1 cellular context compared by ENCODE assay signal in genomic region chr12:133080619-133081407, GRCh38.
TF ChIP-seq lines count a peak whose summit lies in the region.

Gene ZNF140, plus strand, starts transcription at chr12:133080923. Its CDS starts 398 bp downstream, at chr12:133081321.

TF ChIP-seq in HEK293, 187 proteins besides CTCF, POLR2A, EP300 and RAD21 (continued from another document and continues in another):
- no peak for TF ChIP-seq ZNF391 (tag by site-specific recombination; IDR thresholded peaks at IDR 0.05; ENCODE audit: borderline replicate concordance, low read depth)
- TF ChIP-seq ZNF544 (tag by site-specific recombination; IDR thresholded peaks at IDR 0.05) = no peak
- TF ChIP-seq ZNF23 (tag by site-specific recombination; IDR thresholded peaks at IDR 0.05; ENCODE audit: borderline replicate concordance) = no peak
- TF ChIP-seq ZNF140 (tag by site-specific recombination; IDR thresholded peaks at IDR 0.05) = no peak
- peak; percentile 16; the same call in 1 of the 2 replicates for TF ChIP-seq ZXDB (tag by site-specific recombination; IDR thresholded peaks at IDR 0.05)
- TF ChIP-seq ZNF366 (tag by site-specific recombination; conservative IDR thresholded peaks at IDR 0.05) = no peak
- 0 out of 2 replicates have a peak, but pooled peaks have one; percentile 13 for TF ChIP-seq ZNF843 (tag by site-specific recombination; IDR thresholded peaks at IDR 0.05)
- TF ChIP-seq ZBTB17 (tag by site-specific recombination; IDR thresholded peaks at IDR 0.05) = peak; percentile 85
- TF ChIP-seq ZNF335 (tag by site-specific recombination; conservative IDR thresholded peaks at IDR 0.05) = peak; percentile 93
- peak; percentile 98 for TF ChIP-seq PATZ1 (tag by site-specific recombination; IDR thresholded peaks at IDR 0.05)
- no peak for TF ChIP-seq ZNF830 (tag by site-specific recombination; IDR thresholded peaks at IDR 0.05; ENCODE audit: low read depth)
- TF ChIP-seq ZNF558 (tag by site-specific recombination; IDR thresholded peaks at IDR 0.05) = no peak
- TF ChIP-seq ZNF214 (tag by site-specific recombination; IDR thresholded peaks at IDR 0.05; ENCODE audit: borderline replicate concordance) = no peak
- TF ChIP-seq BCL11A (tag by site-specific recombination; IDR thresholded peaks at IDR 0.05; ENCODE audit: low read depth) = no peak
- no peak for TF ChIP-seq ZNF16 (tag by site-specific recombination; IDR thresholded peaks at IDR 0.05; ENCODE audit: low read depth)
- TF ChIP-seq ZNF580 (tag by site-specific recombination; IDR thresholded peaks at IDR 0.05) = no peak
- no peak for TF ChIP-seq HOXA7 (CRISPR knock-in tag; IDR thresholded peaks at IDR 0.05; ENCODE audit: borderline replicate concordance)
- no peak for TF ChIP-seq ZNF26 (tag by site-specific recombination; IDR thresholded peaks at IDR 0.05)
- TF ChIP-seq ZNF433 (tag by site-specific recombination; IDR thresholded peaks at IDR 0.05; ENCODE audit: low read depth) = no peak
- 0 out of 2 replicates have a peak, but pooled peaks have one; percentile 33 for TF ChIP-seq ZNF394 (tag by site-specific recombination; IDR thresholded peaks at IDR 0.05; ENCODE audit: borderline replicate concordance)
- no peak for TF ChIP-seq ZNF112 (tag by site-specific recombination; IDR thresholded peaks at IDR 0.05)
- TF ChIP-seq ZNF174 (tag by site-specific recombination; IDR thresholded peaks at IDR 0.05) = no peak
- no peak for TF ChIP-seq YY2 (tag by site-specific recombination; IDR thresholded peaks at IDR 0.05)
- TF ChIP-seq ZNF221 (tag by site-specific recombination; IDR thresholded peaks at IDR 0.05; ENCODE audit: borderline replicate concordance) = no peak
- no peak for TF ChIP-seq ZNF530 (tag by site-specific recombination; IDR thresholded peaks at IDR 0.05; ENCODE audit: low read depth)
- peak; percentile 85 for TF ChIP-seq KLF16 (tag by site-specific recombination; IDR thresholded peaks at IDR 0.05)
- no peak for TF ChIP-seq ZNF747 (tag by site-specific recombination; IDR thresholded peaks at IDR 0.05)
- TF ChIP-seq RBAK (tag by site-specific recombination; IDR thresholded peaks at IDR 0.05) = no peak
- TF ChIP-seq, protein P1, sequence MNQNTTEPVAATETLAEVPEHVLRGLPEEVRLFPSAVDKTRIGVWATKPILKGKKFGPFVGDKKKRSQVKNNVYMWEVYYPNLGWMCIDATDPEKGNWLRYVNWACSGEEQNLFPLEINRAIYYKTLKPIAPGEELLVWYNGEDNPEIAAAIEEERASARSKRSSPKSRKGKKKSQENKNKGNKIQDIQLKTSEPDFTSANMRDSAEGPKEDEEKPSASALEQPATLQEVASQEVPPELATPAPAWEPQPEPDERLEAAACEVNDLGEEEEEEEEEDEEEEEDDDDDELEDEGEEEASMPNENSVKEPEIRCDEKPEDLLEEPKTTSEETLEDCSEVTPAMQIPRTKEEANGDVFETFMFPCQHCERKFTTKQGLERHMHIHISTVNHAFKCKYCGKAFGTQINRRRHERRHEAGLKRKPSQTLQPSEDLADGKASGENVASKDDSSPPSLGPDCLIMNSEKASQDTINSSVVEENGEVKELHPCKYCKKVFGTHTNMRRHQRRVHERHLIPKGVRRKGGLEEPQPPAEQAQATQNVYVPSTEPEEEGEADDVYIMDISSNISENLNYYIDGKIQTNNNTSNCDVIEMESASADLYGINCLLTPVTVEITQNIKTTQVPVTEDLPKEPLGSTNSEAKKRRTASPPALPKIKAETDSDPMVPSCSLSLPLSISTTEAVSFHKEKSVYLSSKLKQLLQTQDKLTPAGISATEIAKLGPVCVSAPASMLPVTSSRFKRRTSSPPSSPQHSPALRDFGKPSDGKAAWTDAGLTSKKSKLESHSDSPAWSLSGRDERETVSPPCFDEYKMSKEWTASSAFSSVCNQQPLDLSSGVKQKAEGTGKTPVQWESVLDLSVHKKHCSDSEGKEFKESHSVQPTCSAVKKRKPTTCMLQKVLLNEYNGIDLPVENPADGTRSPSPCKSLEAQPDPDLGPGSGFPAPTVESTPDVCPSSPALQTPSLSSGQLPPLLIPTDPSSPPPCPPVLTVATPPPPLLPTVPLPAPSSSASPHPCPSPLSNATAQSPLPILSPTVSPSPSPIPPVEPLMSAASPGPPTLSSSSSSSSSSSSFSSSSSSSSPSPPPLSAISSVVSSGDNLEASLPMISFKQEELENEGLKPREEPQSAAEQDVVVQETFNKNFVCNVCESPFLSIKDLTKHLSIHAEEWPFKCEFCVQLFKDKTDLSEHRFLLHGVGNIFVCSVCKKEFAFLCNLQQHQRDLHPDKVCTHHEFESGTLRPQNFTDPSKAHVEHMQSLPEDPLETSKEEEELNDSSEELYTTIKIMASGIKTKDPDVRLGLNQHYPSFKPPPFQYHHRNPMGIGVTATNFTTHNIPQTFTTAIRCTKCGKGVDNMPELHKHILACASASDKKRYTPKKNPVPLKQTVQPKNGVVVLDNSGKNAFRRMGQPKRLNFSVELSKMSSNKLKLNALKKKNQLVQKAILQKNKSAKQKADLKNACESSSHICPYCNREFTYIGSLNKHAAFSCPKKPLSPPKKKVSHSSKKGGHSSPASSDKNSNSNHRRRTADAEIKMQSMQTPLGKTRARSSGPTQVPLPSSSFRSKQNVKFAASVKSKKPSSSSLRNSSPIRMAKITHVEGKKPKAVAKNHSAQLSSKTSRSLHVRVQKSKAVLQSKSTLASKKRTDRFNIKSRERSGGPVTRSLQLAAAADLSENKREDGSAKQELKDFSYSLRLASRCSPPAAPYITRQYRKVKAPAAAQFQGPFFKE (tag by site-specific recombination; IDR thresholded peaks at IDR 0.05; ENCODE audit: borderline replicate concordance) = no peak
- no peak for TF ChIP-seq ZNF157 (tag by site-specific recombination; IDR thresholded peaks at IDR 0.05)
- TF ChIP-seq ZNF548 (tag by site-specific recombination; IDR thresholded peaks at IDR 0.05) = no peak
- no peak for TF ChIP-seq ZNF513 (tag by site-specific recombination; IDR thresholded peaks at IDR 0.05)
- TF ChIP-seq ZFP3 (tag by site-specific recombination; IDR thresholded peaks at IDR 0.05; ENCODE audit: low read depth) = no peak
- no peak for TF ChIP-seq FEZF1 (tag by site-specific recombination; IDR thresholded peaks at IDR 0.05)
- TF ChIP-seq ZSCAN30 (tag by site-specific recombination; IDR thresholded peaks at IDR 0.05) = peak; percentile 65
- TF ChIP-seq EGR2 (tag by site-specific recombination; IDR thresholded peaks at IDR 0.05; ENCODE audit: low read depth) = peak; percentile 75
- no peak for TF ChIP-seq SCRT1 (tag by site-specific recombination; IDR thresholded peaks at IDR 0.05; ENCODE audit: borderline replicate concordance)
- no peak for TF ChIP-seq ZNF114 (tag by site-specific recombination; IDR thresholded peaks at IDR 0.05)
- no peak for TF ChIP-seq ZNF274 (IDR thresholded peaks at IDR 0.05; ENCODE audit: low read length)
- no peak for TF ChIP-seq ZNF274 (tag by site-specific recombination; IDR thresholded peaks at IDR 0.05; ENCODE audit: borderline replicate concordance)
- TF ChIP-seq ZNF555 (tag by site-specific recombination; conservative IDR thresholded peaks at IDR 0.05) = no peak
- peak; percentile 37; the same call in 1 of the 2 replicates for TF ChIP-seq ZNF561 (tag by site-specific recombination; IDR thresholded peaks at IDR 0.05; ENCODE audit: borderline replicate concordance)
- no peak for TF ChIP-seq ZNF596 (tag by site-specific recombination; IDR thresholded peaks at IDR 0.05)
- TF ChIP-seq HOXC10 (CRISPR knock-in tag; IDR thresholded peaks at IDR 0.05) = no peak
- TF ChIP-seq ZNF571 (tag by site-specific recombination; IDR thresholded peaks at IDR 0.05) = no peak
- no peak for TF ChIP-seq ZBTB44 (tag by site-specific recombination; IDR thresholded peaks at IDR 0.05)
- TF ChIP-seq ZNF585B (tag by site-specific recombination; IDR thresholded peaks at IDR 0.05) = no peak
- TF ChIP-seq ZNF626 (tag by site-specific recombination; IDR thresholded peaks at IDR 0.05) = no peak
- TF ChIP-seq ZNF223 (tag by site-specific recombination; IDR thresholded peaks at IDR 0.05) = no peak
- TF ChIP-seq, protein P2, sequence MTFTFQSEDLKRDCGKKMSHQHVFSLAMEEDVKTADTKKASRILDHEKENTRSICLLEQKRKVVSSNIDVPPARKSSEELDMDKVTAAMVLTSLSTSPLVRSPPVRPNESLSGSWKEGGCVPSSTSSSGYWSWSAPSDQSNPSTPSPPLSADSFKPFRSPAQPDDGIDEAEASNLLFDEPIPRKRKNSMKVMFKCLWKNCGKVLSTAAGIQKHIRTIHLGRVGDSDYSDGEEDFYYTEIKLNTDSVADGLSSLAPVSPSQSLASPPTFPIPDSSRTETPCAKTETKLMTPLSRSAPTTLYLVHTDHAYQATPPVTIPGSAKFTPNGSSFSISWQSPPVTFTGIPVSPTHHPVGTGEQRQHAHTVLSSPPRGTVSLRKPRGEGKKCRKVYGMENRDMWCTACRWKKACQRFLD (tag by site-specific recombination; IDR thresholded peaks at IDR 0.05) = no peak
- TF ChIP-seq, protein P3, sequence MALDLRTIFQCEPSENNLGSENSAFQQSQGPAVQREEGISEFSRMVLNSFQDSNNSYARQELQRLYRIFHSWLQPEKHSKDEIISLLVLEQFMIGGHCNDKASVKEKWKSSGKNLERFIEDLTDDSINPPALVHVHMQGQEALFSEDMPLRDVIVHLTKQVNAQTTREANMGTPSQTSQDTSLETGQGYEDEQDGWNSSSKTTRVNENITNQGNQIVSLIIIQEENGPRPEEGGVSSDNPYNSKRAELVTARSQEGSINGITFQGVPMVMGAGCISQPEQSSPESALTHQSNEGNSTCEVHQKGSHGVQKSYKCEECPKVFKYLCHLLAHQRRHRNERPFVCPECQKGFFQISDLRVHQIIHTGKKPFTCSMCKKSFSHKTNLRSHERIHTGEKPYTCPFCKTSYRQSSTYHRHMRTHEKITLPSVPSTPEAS (tag by site-specific recombination; IDR thresholded peaks at IDR 0.05) = no peak
- 0 out of 2 replicates have a peak, but pooled peaks have one; percentile 44 for TF ChIP-seq ZSCAN5A (tag by site-specific recombination; IDR thresholded peaks at IDR 0.05)
- TF ChIP-seq YY1 (tag by site-specific recombination; IDR thresholded peaks at IDR 0.05) = peak; percentile 47; the same call in 1 of the 2 replicates
- TF ChIP-seq ZNF354C (tag by site-specific recombination; IDR thresholded peaks at IDR 0.05; ENCODE audit: borderline replicate concordance, low read depth) = no peak
- TF ChIP-seq ZNF341 (tag by site-specific recombination; IDR thresholded peaks at IDR 0.05; ENCODE audit: low read depth) = peak; percentile 57; the same call in 1 of the 2 replicates
